14 cellular contexts compared by ENCODE assay signal in the genomic region with DNA sequence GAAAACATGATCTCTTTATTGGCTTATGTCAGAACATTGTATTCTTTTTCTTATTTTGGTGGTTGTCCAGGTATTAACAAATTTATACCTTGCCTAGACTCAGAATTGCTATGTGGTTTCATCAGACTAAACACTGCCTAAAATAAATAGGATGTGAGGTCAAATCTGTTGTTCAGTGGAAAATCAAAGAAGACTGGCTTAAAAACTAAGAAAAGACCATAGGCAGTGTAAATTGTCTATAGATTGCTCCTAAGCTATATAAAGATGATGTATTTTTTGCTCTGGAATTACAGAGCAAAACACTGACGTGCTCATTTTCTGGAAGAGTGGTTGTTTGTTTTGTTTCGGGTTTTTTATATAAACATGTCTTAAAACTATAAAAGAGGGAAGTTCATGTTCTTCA.
A peak's percentile ranks its signal among the peaks of the same experiment; 100 is the strongest.
DNase-seq lines count a peak whose midpoint lies in the region; ATAC-seq, FAIRE-seq and TF ChIP-seq lines count a peak whose summit lies in the region.
"Had no signal": no experiment of that assay in that cellular context is flagged by ENCODE, and none has a peak within 500 bp of the region (broad histone marks: within the 10 kb centered on the region; RNA-seq: fewer than 3 reads in every experiment).

No MANE protein-coding gene starts in this region.

- no peaks in the 10 kb centered on the region for H3K79me2 ChIP-seq in astrocyte (ENCODE audit: insufficient read depth, low read length)
- no peaks in the 10 kb centered on the region for H3K79me2 ChIP-seq in Karpas-422 (ENCODE audit: low read length)

- H3K27ac Mint-ChIP-seq in astrocyte (ENCODE audit: unreplicated experiment) = peak overlapping the region; percentile 94
- H3K27ac Mint-ChIP-seq in activated T-helper 2 cell treated with anti-CD3 and anti-CD28 coated beads, Interferon-gamma antibody, Interleukin-2, Interleukin-4, amounts not matched to agents 10 μg/mL and 5 μg/mL and 100 μg/mL, durations not matched to agents 14 hours and 24 hours and 36 hours = no peak overlapping the region
- H3K27ac Mint-ChIP-seq: activated CD4-positive, alpha-beta memory T cell treated with anti-CD3 and anti-CD28 coated beads, Interleukin-2, amount 10 ng/mL, durations not matched to agents 7 days and 5 days; activated naive CD4-positive, alpha-beta T cell treated with anti-CD3 and anti-CD28 coated beads for 36 hours had no signal

- TF ChIP-seq EP300 in stomach (IDR thresholded peaks at IDR 0.05) = no peak

- H3K27ac ChIP-seq in HEK293 (ENCODE audit: extremely low read depth, low read depth, low read length) (no peak overlapping the region), astrocyte (ENCODE audit: low read depth, low read length) (peak overlapping the region; percentile 95), stomach (peak overlapping the region in 4 of 5 donors; percentile 45 to 74 (median 57)), Karpas-422 (ENCODE audit: low read length) (no peak overlapping the region)

- CTCF ChIA-PET in HEK293 (lab: Yijun Ruan, JAX) = interaction anchor here (0.7 kb wide), 2 partner anchors 129 to 392 kb away, joined by 3 read pairs; no protein-coding TSS in a partner anchor
- CTCF ChIA-PET in GM10248 (lab: Yijun Ruan, JAX) = interaction anchor here (2.6 kb wide), 1 partner anchor 13 kb away, joined by 12 read pairs; no protein-coding TSS in a partner anchor

- H3K4me3 Mint-ChIP-seq in astrocyte (ENCODE audit: unreplicated experiment) = no peak overlapping the region
- H3K4me3 Mint-ChIP-seq in activated T-cell treated with anti-CD3 and anti-CD28 coated beads, Interleukin-2, amount 50 U/mL, for 4 hours = no peak overlapping the region
- no peak overlapping the region for H3K4me3 Mint-ChIP-seq in activated T-helper 2 cell treated with anti-CD3 and anti-CD28 coated beads, Interferon-gamma antibody, Interleukin-2, Interleukin-4, amounts not matched to agents 10 μg/mL and 5 μg/mL and 100 μg/mL, durations not matched to agents 14 hours and 24 hours and 36 hours (ENCODE audit: low read depth)
- H3K4me3 Mint-ChIP-seq: activated CD4-positive, alpha-beta memory T cell treated with anti-CD3 and anti-CD28 coated beads, Interleukin-2, amount 10 ng/mL, durations not matched to agents 7 days and 5 days; activated naive CD4-positive, alpha-beta T cell treated with anti-CD3 and anti-CD28 coated beads for 36 hours; central memory CD8-positive, alpha-beta T cell; naive B cell had no signal

- POLR2A ChIA-PET in HEK293 (lab: Yijun Ruan, JAX) (no interaction called here), GM10248 (lab: Yijun Ruan, JAX) (no interaction called here)

- peak overlapping the region; percentile 77 for H3K9ac ChIP-seq in astrocyte (ENCODE audit: low read length)
- no peak overlapping the region for H3K9ac ChIP-seq in Karpas-422 (ENCODE audit: low read length)

- H2AFZ ChIP-seq in astrocyte (ENCODE audit: low read depth, low read length) = no peak overlapping the region
- no peak overlapping the region for H2AFZ ChIP-seq in Karpas-422 (ENCODE audit: low read length)

- peaks cover 70% of the 10 kb centered on the region for H3K4me1 Mint-ChIP-seq in astrocyte (ENCODE audit: low read depth, unreplicated experiment)
- no peaks in the 10 kb centered on the region for H3K4me1 Mint-ChIP-seq in activated T-cell treated with anti-CD3 and anti-CD28 coated beads, Interleukin-2, amount 50 U/mL, for 4 hours (ENCODE audit: low read depth)
- H3K4me1 Mint-ChIP-seq in activated T-helper 2 cell treated with anti-CD3 and anti-CD28 coated beads, Interferon-gamma antibody, Interleukin-2, Interleukin-4, amounts not matched to agents 10 μg/mL and 5 μg/mL and 100 μg/mL, durations not matched to agents 14 hours and 24 hours and 36 hours (ENCODE audit: low read depth) = peaks cover 3% of the 10 kb centered on the region
- H3K4me1 Mint-ChIP-seq: activated CD4-positive, alpha-beta memory T cell treated with anti-CD3 and anti-CD28 coated beads, Interleukin-2, amount 10 ng/mL, durations not matched to agents 7 days and 5 days; central memory CD8-positive, alpha-beta T cell; naive B cell had no signal

- H3K9me2 ChIP-seq in Karpas-422 (replicated peaks; ENCODE audit: insufficient read depth, low read length) = no peaks in the 10 kb centered on the region

- no peaks in the 10 kb centered on the region for H3K9me3 Mint-ChIP-seq in astrocyte (ENCODE audit: unreplicated experiment)
- H3K9me3 Mint-ChIP-seq in activated T-cell treated with anti-CD3 and anti-CD28 coated beads, Interleukin-2, amount 50 U/mL, for 4 hours = no peaks in the 10 kb centered on the region
- no peaks in the 10 kb centered on the region for H3K9me3 Mint-ChIP-seq in activated T-helper 2 cell treated with anti-CD3 and anti-CD28 coated beads, Interferon-gamma antibody, Interleukin-2, Interleukin-4, amounts not matched to agents 10 μg/mL and 5 μg/mL and 100 μg/mL, durations not matched to agents 14 hours and 24 hours and 36 hours
- H3K9me3 Mint-ChIP-seq: activated CD4-positive, alpha-beta memory T cell treated with anti-CD3 and anti-CD28 coated beads, Interleukin-2, amount 10 ng/mL, durations not matched to agents 7 days and 5 days; activated naive CD4-positive, alpha-beta T cell treated with anti-CD3 and anti-CD28 coated beads for 36 hours; central memory CD8-positive, alpha-beta T cell; naive B cell had no signal

- H3K27me3 Mint-ChIP-seq in astrocyte (ENCODE audit: low read depth, unreplicated experiment) = no peaks in the 10 kb centered on the region
- H3K27me3 Mint-ChIP-seq in activated T-cell treated with anti-CD3 and anti-CD28 coated beads, Interleukin-2, amount 50 U/mL, for 4 hours (ENCODE audit: low read depth) = no peaks in the 10 kb centered on the region
- peaks cover 9% of the 10 kb centered on the region for H3K27me3 Mint-ChIP-seq in activated T-helper 2 cell treated with anti-CD3 and anti-CD28 coated beads, Interferon-gamma antibody, Interleukin-2, Interleukin-4, amounts not matched to agents 10 μg/mL and 5 μg/mL and 100 μg/mL, durations not matched to agents 14 hours and 24 hours and 36 hours (ENCODE audit: low read depth)
- H3K27me3 Mint-ChIP-seq: naive B cell had no signal

- WGBS in stomach, 5 donors = 55 to 76% (median 71%) methylated on average over 2 of the region's 2 CpGs

- H4K20me1 ChIP-seq in astrocyte (ENCODE audit: insufficient read depth, low read length) = no peaks in the 10 kb centered on the region
- H4K20me1 ChIP-seq in Karpas-422 (ENCODE audit: insufficient read depth, low read depth, low read length) = no peaks in the 10 kb centered on the region

- H3K4me1 ChIP-seq in HEK293 (ENCODE audit: control insufficient read depth, insufficient read depth, low read length) = peaks cover 40% of the 10 kb centered on the region
- H3K4me1 ChIP-seq in astrocyte (ENCODE audit: insufficient read depth, low read length) = peaks cover 66% of the 10 kb centered on the region
- peaks cover 0 to 7% (median 2%) of the 10 kb centered on the region in 4 donors for H3K4me1 ChIP-seq in stomach
- no peaks in the 10 kb centered on the region for H3K4me1 ChIP-seq in Karpas-422 (ENCODE audit: low read length)

- no peaks in the 10 kb centered on the region for H3K27me3 ChIP-seq in astrocyte (ENCODE audit: insufficient read depth, low read length)
- no peaks in the 10 kb centered on the region for H3K27me3 ChIP-seq in stomach
- no peaks in the 10 kb centered on the region for H3K27me3 ChIP-seq in Karpas-422 (ENCODE audit: low read length)

- DNase-seq in astrocyte (ENCODE audit: low read depth) (no peak), iris pigment epithelial cell (ENCODE audit: low read depth) (peak; percentile 23), stomach (no peak), Karpas-422 (no peak), GM10248 (ENCODE audit: extremely low spot score) (no peak)
- DNase-seq in activated T-cell treated with anti-CD3 and anti-CD28 coated beads, Interleukin-2, amount 50 U/mL, for 4 hours = no peak
- DNase-seq in activated T-helper 2 cell treated with anti-CD3 and anti-CD28 coated beads, Interferon-gamma antibody, Interleukin-2, Interleukin-4, amounts not matched to agents 10 μg/mL and 5 μg/mL and 100 μg/mL, durations not matched to agents 14 hours and 24 hours and 36 hours (ENCODE audit: low spot score) = no peak
- DNase-seq: activated CD4-positive, alpha-beta memory T cell treated with anti-CD3 and anti-CD28 coated beads, Interleukin-2, amount 10 ng/mL, durations not matched to agents 7 days and 5 days; activated naive CD4-positive, alpha-beta T cell treated with anti-CD3 and anti-CD28 coated beads for 36 hours; naive B cell; NCI-H1092 treated with DMSO at 0.1 percent for 48 hours had no signal

- H3K4me3 ChIP-seq in HEK293 (ENCODE audit: low read depth, low read length) (no peak overlapping the region), astrocyte (ENCODE audit: insufficient read depth, low read depth, low read length) (peak overlapping the region; percentile 3), stomach (no peak overlapping the region), Karpas-422 (ENCODE audit: low read length) (no peak overlapping the region)

- TF ChIP-seq CTCF in HEK293 (tag by site-specific recombination; IDR thresholded peaks at IDR 0.05) (no peak), astrocyte (IDR thresholded peaks at IDR 0.05; ENCODE audit: insufficient read depth, low read depth, low read length) (no peak), stomach (IDR thresholded peaks at IDR 0.05) (no peak), GM10248 (IDR thresholded peaks at IDR 0.05; ENCODE audit: control extremely low read depth, extremely low read depth, low read depth, missing control alignments) (no peak)

- H3K36me3 ChIP-seq in HEK293 (ENCODE audit: control insufficient read depth in 2 of 2, insufficient read depth in 1 of 2, low read length in 2 of 2) (peaks cover 5 to 36% of the 10 kb centered on the region in 2 experiments; a peak in 2 of 3 replicates), astrocyte (ENCODE audit: insufficient read depth, low read length) (peaks cover 26% of the 10 kb centered on the region), stomach (peaks cover 35 to 75% (median 57%) of the 10 kb centered on the region in 4 donors), Karpas-422 (ENCODE audit: insufficient read depth, low read length) (no peaks in the 10 kb centered on the region)

- intact Hi-C loops in stomach (cut with DNase I; ENCODE audit: low total_unique reads) = no loop called here
- intact Hi-C loops in activated T-helper 2 cell treated with anti-CD3 and anti-CD28 coated beads, Interferon-gamma antibody, Interleukin-2, Interleukin-4, amounts not matched to agents 10 μg/mL and 5 μg/mL and 100 μg/mL, durations not matched to agents 14 hours and 24 hours and 36 hours (cut with micrococcal nuclease) = no loop called here

- ATAC-seq in activated T-cell treated with anti-CD3 and anti-CD28 coated beads, Interleukin-2, amount 50 U/mL, for 4 hours = no peak
- ATAC-seq: Panc1 had no signal

- TF ChIP-seq POLR2A in stomach (IDR thresholded peaks at IDR 0.05) = no peak

- FAIRE-seq in astrocyte (lab: Jason Lieb, UNC) = no peak

- peaks cover 19% of the 10 kb centered on the region for H3K36me3 Mint-ChIP-seq in astrocyte (ENCODE audit: low read depth, unreplicated experiment)
- H3K36me3 Mint-ChIP-seq in activated T-cell treated with anti-CD3 and anti-CD28 coated beads, Interleukin-2, amount 50 U/mL, for 4 hours (ENCODE audit: insufficient read depth) = no peaks in the 10 kb centered on the region
- H3K36me3 Mint-ChIP-seq in activated T-helper 2 cell treated with anti-CD3 and anti-CD28 coated beads, Interferon-gamma antibody, Interleukin-2, Interleukin-4, amounts not matched to agents 10 μg/mL and 5 μg/mL and 100 μg/mL, durations not matched to agents 14 hours and 24 hours and 36 hours (ENCODE audit: low read depth) = no peaks in the 10 kb centered on the region

- H3K4me2 ChIP-seq in astrocyte (ENCODE audit: low read length) (peak overlapping the region; percentile 66), Karpas-422 (ENCODE audit: low read depth, low read length, poor library complexity, severe bottlenecking) (no peak overlapping the region)

- no peaks in the 10 kb centered on the region for H3K9me3 ChIP-seq in HEK293 (ENCODE audit: control insufficient read depth, insufficient read depth, low read depth, low read length)
- H3K9me3 ChIP-seq in astrocyte (ENCODE audit: insufficient read depth, low read depth, low read length) = no peaks in the 10 kb centered on the region
- H3K9me3 ChIP-seq in stomach = no peaks in the 10 kb centered on the region
- H3K9me3 ChIP-seq in Karpas-422 (ENCODE audit: low read length) = no peaks in the 10 kb centered on the region

Comparison
In these comparisons a context has a peak if more than half of its experiments do, and no peak if none do; other contexts are left out.
1. H3K27ac ChIP-seq: peak in astrocyte (single experiment) and stomach (4 of 5); none in HEK293 (single experiment) and Karpas-422 (single experiment).